15 cellular contexts compared by ENCODE assay signal in genomic region chr19:11227201-11227886, GRCh38.
DNase-seq lines count a peak whose midpoint lies in the region; ATAC-seq lines count a peak whose summit lies in the region.
"Had no signal": no experiment of that assay in that cellular context is flagged by ENCODE, and none has a peak within 500 bp of the region (broad histone marks: within the 10 kb centered on the region; RNA-seq: fewer than 3 reads in every experiment).

No MANE protein-coding gene starts in this region.

- H3K27me3 Mint-ChIP-seq in stimulated activated naive B cell treated with anti-CD40 and anti-IgM and Interleukin-4, amounts not matched to agents 10 μg/mL and 1 μg/mL and 100 μg/mL, for 72 hours: peaks cover 0 to 5% of the 10 kb centered on the region in 2 donors

- ATAC-seq in stimulated activated naive B cell treated with anti-CD40 and anti-IgM and Interleukin-4, amounts not matched to agents 10 μg/mL and 1 μg/mL and 100 μg/mL, for 72 hours (replicated peaks): peak; percentile 31 to 38
- no peak for ATAC-seq in HG02840 (IDR thresholded peaks at IDR 0.05; ENCODE audit: low FRiP score, unreplicated experiment)
- ATAC-seq: CD8-positive, alpha-beta T cell had no signal

- no peak overlapping the region for H3K27ac Mint-ChIP-seq in stimulated activated naive B cell treated with anti-CD40 and anti-IgM and Interleukin-4, amounts not matched to agents 10 μg/mL and 1 μg/mL and 100 μg/mL, for 72 hours
- H3K27ac Mint-ChIP-seq: CD8-positive, alpha-beta T cell had no signal

- peak in 2 of 3 donors; percentile 8 to 14 for DNase-seq in stimulated activated CD4-positive, alpha-beta T cell treated with anti-CD3 and anti-CD28 coated beads, Interleukin-12 subunit alpha, Interleukin-12 subunit beta, amount 100 ng/mL, for 48 hours (ENCODE audit: low read depth in 2 of 3, low spot score in 1 of 3)
- DNase-seq in stimulated activated CD4-positive, alpha-beta T cell treated with anti-CD3 and anti-CD28 coated beads, Interleukin-12 subunit alpha, Interleukin-12 subunit beta, amount 100 ng/mL, for 4 hours: no peak
- peak; percentile 6 for DNase-seq in NCI-H82 treated with DMSO at 0.1 percent for 48 hours (lab: John Stamatoyannopoulos, UW; ENCODE audit: unreplicated experiment)
- DNase-seq in ecto neural progenitor cell (ENCODE audit: low spot score): peak; percentile 61
- DNase-seq in stimulated activated naive B cell treated with anti-CD40 and anti-IgM and Interleukin-4, amounts not matched to agents 10 μg/mL and 1 μg/mL and 100 μg/mL, for 72 hours: no peak
- DNase-seq in SIG-M5 treated with dmso at 0.1 percent for 504 hours (lab: John Stamatoyannopoulos, UW; ENCODE audit: unreplicated experiment): no peak
- DNase-seq in DMS79 (lab: John Stamatoyannopoulos, UW): no peak
- DNase-seq: activated naive CD4-positive, alpha-beta T cell treated with anti-CD3 and anti-CD28 coated beads, Interleukin-2, amount 50 U/mL, for 16 hours; CD8-positive, alpha-beta T cell; effector CD4-positive, alpha-beta T cell; NCI-H345; nephron progenitor cell; stimulated activated CD4-positive, alpha-beta T cell treated with anti-CD3 and anti-CD28 coated beads, Interleukin-4, amount 100 ng/mL, for 1 hour; tibial artery had no signal

- peaks cover 0 to 2% of the 10 kb centered on the region in 2 donors for H3K36me3 Mint-ChIP-seq in stimulated activated naive B cell treated with anti-CD40 and anti-IgM and Interleukin-4, amounts not matched to agents 10 μg/mL and 1 μg/mL and 100 μg/mL, for 72 hours
- H3K36me3 Mint-ChIP-seq: CD8-positive, alpha-beta T cell had no signal

- H3K4me1 Mint-ChIP-seq in stimulated activated naive B cell treated with anti-CD40 and anti-IgM and Interleukin-4, amounts not matched to agents 10 μg/mL and 1 μg/mL and 100 μg/mL, for 72 hours: peaks cover 0 to 2% of the 10 kb centered on the region in 2 donors
- H3K4me1 Mint-ChIP-seq: nephron progenitor cell had no signal

- no peak overlapping the region for H3K4me3 Mint-ChIP-seq in stimulated activated naive B cell treated with anti-CD40 and anti-IgM and Interleukin-4, amounts not matched to agents 10 μg/mL and 1 μg/mL and 100 μg/mL, for 72 hours
- H3K4me3 Mint-ChIP-seq: CD8-positive, alpha-beta T cell; nephron progenitor cell had no signal

- peaks cover 0 to 2% of the 10 kb centered on the region in 2 donors for H3K9me3 Mint-ChIP-seq in stimulated activated naive B cell treated with anti-CD40 and anti-IgM and Interleukin-4, amounts not matched to agents 10 μg/mL and 1 μg/mL and 100 μg/mL, for 72 hours
- H3K9me3 Mint-ChIP-seq: CD8-positive, alpha-beta T cell had no signal

Comparison
In these comparisons a context has a peak if more than half of its experiments do, and no peak if none do; other contexts are left out.
1. DNase-seq: peak in stimulated activated CD4-positive, alpha-beta T cell treated with anti-CD3 and anti-CD28 coated beads, Interleukin-12 subunit alpha, Interleukin-12 subunit beta, amount 100 ng/mL, for 48 hours (2 of 3), NCI-H82 treated with DMSO at 0.1 percent for 48 hours (single experiment) and ecto neural progenitor cell (single experiment); none in stimulated activated CD4-positive, alpha-beta T cell treated with anti-CD3 and anti-CD28 coated beads, Interleukin-12 subunit alpha, Interleukin-12 subunit beta, amount 100 ng/mL, for 4 hours (single experiment), stimulated activated naive B cell treated with anti-CD40 and anti-IgM and Interleukin-4, amounts not matched to agents 10 μg/mL and 1 μg/mL and 100 μg/mL, for 72 hours (single experiment), SIG-M5 treated with dmso at 0.1 percent for 504 hours (single experiment) and DMS79 (single experiment).